ENCODE assay signal across 7 cellular contexts in genomic region chr16:53504161-53504663, GRCh38. TPM values are rescaled to one million over a fixed set of nuclear protein-coding genes. Genes with fewer than 3 reads are reported as not detected.
DNase-seq lines count a peak whose midpoint lies in the region; ATAC-seq and TF ChIP-seq lines count a peak whose summit lies in the region.

No MANE protein-coding gene starts in this region.

- H3K4me3 ChIP-seq in SJCRH30 (peak overlapping the region; percentile 62), breast epithelium (peak overlapping the region; percentile 86 to 93 (median 88)), kidney epithelial cell (ENCODE audit: low read depth, low read length) (peak overlapping the region; percentile 50), spleen (peak overlapping the region; percentile 52 to 100 (median 85))

- 7 to 14% (median 11%) methylated on average over 11 of the region's 11 CpGs for WGBS in spleen, 5 donors

- H3K36me3 ChIP-seq in SJCRH30 (no peaks in the 10 kb centered on the region), breast epithelium (no peaks in the 10 kb centered on the region), kidney epithelial cell (ENCODE audit: control insufficient read depth, insufficient read depth, low read length) (no peaks in the 10 kb centered on the region), spleen (peaks cover 0 to 10% (median 0%) of the 10 kb centered on the region in 6 donors)

- TF ChIP-seq CTCF in breast epithelium (IDR thresholded peaks at IDR 0.05) (no peak), kidney epithelial cell (IDR thresholded peaks at IDR 0.05; ENCODE audit: insufficient read depth, low read length, poor library complexity, severe bottlenecking) (no peak), spleen (IDR thresholded peaks at IDR 0.05 in 8 of 11, conservative IDR thresholded peaks at IDR 0.05 in 3 of 11) (peak in 1 of 11 experiments; percentile 12)

- H3K27ac ChIP-seq in SJCRH30, result peak overlapping the region; percentile 48
- peak overlapping the region; percentile 91 to 98 for H3K27ac ChIP-seq in breast epithelium
- peak overlapping the region; percentile 87 to 98 (median 96) for H3K27ac ChIP-seq in spleen

- DNase-seq in SJCRH30, result peak; percentile 68 to 74
- DNase-seq in breast epithelium (ENCODE audit: low spot score in 2 of 2), result peak; percentile 61 to 62
- no peak for DNase-seq in kidney epithelial cell (ENCODE audit: low read depth)
- DNase-seq in spleen, result peak; percentile 88
- DNase-seq in germinal center (ENCODE audit: low spot score), result no peak
- no peak for DNase-seq in DMS114 treated with DMSO at 0.1 percent for 48 hours (lab: John Stamatoyannopoulos, UW; ENCODE audit: unreplicated experiment)

- ATAC-seq in GM21528 (IDR thresholded peaks at IDR 0.05; ENCODE audit: low FRiP score, unreplicated experiment), result peak; percentile 0

- H3K9me3 ChIP-seq in SJCRH30 (replicated peaks), result no peaks in the 10 kb centered on the region
- no peaks in the 10 kb centered on the region for H3K9me3 ChIP-seq in breast epithelium
- H3K9me3 ChIP-seq in spleen, result no peaks in the 10 kb centered on the region

- peaks cover 6% of the 10 kb centered on the region for H3K4me1 ChIP-seq in SJCRH30
- peaks cover 0 to 3% of the 10 kb centered on the region in 2 donors for H3K4me1 ChIP-seq in breast epithelium
- H3K4me1 ChIP-seq in spleen, result peaks cover 12 to 50% (median 32%) of the 10 kb centered on the region in 6 donors

- H3K27me3 ChIP-seq in SJCRH30 (no peaks in the 10 kb centered on the region), breast epithelium (no peaks in the 10 kb centered on the region), kidney epithelial cell (ENCODE audit: control insufficient read depth, insufficient read depth, low read length) (no peaks in the 10 kb centered on the region), spleen (replicated peaks in 1 of 7) (no peaks in the 10 kb centered on the region)

- no peak for TF ChIP-seq POLR2A in breast epithelium (IDR thresholded peaks at IDR 0.05)
- no peak for TF ChIP-seq POLR2A in spleen (IDR thresholded peaks at IDR 0.05)

- intact Hi-C loops in breast epithelium (cut with DNase I; ENCODE audit: low total_unique reads) (no loop called here), spleen (cut with DNase I; ENCODE audit: low total_unique reads) (loop anchor here (10.0 kb wide), 1 partner anchor 69 kb away; the partner anchor contains the start of gene RBL2)

RNA-seq across cellular contexts. Expression of gene AKTIP, which starts 1.2 kb away (rescaled TPM):
- total RNA-seq in SJCRH30 (2014; rRNA removed; shearing (Covaris generic)), result 12.8 and 15.8 TPM in 2 replicates
- total RNA-seq in breast epithelium (10 to 100 TPM; 39.3 to 56.3 (median 45.3) TPM), kidney epithelial cell (29.5 and 39.8 TPM in 2 replicates), spleen (10 to 100 TPM; 18.6 to 37.1 (median 31.7) TPM)
- 10 to 100 TPM in 2 of 3 donors, 1 to 10 TPM in 1; 8.7 to 14.0 (median 11.8) TPM for polyA plus RNA-seq in spleen

Comparison
In these comparisons a context has a peak if more than half of its experiments do, and no peak if none do; other contexts are left out.
1. DNase-seq: peak in SJCRH30 (2 of 2), breast epithelium (2 of 2) and spleen (single experiment); none in kidney epithelial cell (single experiment), germinal center (single experiment) and DMS114 treated with DMSO at 0.1 percent for 48 hours (single experiment).
2. Peak in every context shown above with its lines, with median percentiles within 50 percentile points of each other: H3K27ac ChIP-seq and H3K4me3 ChIP-seq.